In the genomic region with DNA sequence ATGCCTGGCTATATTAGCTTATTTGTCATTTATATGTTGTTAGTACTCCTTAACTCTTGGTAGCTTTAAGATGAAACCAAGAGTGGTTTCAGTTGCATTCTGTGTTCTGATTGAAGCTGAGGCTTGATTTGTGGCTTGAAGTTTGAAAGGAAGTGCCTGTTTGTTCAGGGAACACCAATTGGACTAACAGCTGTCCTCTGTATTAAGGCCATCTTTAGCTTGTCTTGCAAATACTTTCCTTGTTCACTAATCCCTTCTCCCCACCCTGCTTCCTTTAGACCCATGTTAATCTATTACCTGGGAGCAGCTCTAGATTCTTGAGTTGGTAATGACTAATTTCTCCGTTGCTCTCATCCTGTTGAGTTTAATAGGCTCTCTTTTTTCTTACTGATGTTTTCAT, we compare ENCODE assay signal across 10 cellular contexts. TPM values are rescaled to one million over a fixed set of nuclear protein-coding genes. Genes with fewer than 3 reads are reported as not detected.
DNase-seq lines count a peak whose midpoint lies in the region; ATAC-seq and TF ChIP-seq lines count a peak whose summit lies in the region.
"Had no signal": no experiment of that assay in that cellular context is flagged by ENCODE, and none has a peak within 500 bp of the region (broad histone marks: within the 10 kb centered on the region; RNA-seq: fewer than 3 reads in every experiment).

No MANE protein-coding gene starts in this region.

- TF ChIP-seq CTCF in PC-3 (conservative IDR thresholded peaks at IDR 0.05; ENCODE audit: low read depth, low read length): no peak
- TF ChIP-seq CTCF in epithelial cell of proximal tubule (conservative IDR thresholded peaks at IDR 0.05; ENCODE audit: low read depth, low read length): no peak
- no peak for TF ChIP-seq CTCF in gastroesophageal sphincter (IDR thresholded peaks at IDR 0.05)
- no peak for TF ChIP-seq CTCF in brain microvascular endothelial cell (IDR thresholded peaks at IDR 0.05; ENCODE audit: low read depth, low read length, missing control alignments)

- BruUV-seq in PC-3 (replicated peaks; lab: Mats Ljungman, UMichigan): no TSS peak

- peaks cover 7% of the 10 kb centered on the region; the same call in 1 of the 2 replicates for H3K36me3 ChIP-seq in PC-3 (ENCODE audit: low read depth, low read length)
- no peaks in the 10 kb centered on the region for H3K36me3 ChIP-seq in gastroesophageal sphincter
- H3K36me3 ChIP-seq in brain microvascular endothelial cell (replicated peaks): no peaks in the 10 kb centered on the region

- peak overlapping the region; percentile 79 for H3K9ac ChIP-seq in PC-3 (ENCODE audit: low read length)

- H3K27me3 ChIP-seq in PC-3 (ENCODE audit: low read length) (no peaks in the 10 kb centered on the region), gastroesophageal sphincter (peaks cover 7% of the 10 kb centered on the region), brain microvascular endothelial cell (replicated peaks) (no peaks in the 10 kb centered on the region)

- peak; percentile 69 for ATAC-seq in GM18498 (IDR thresholded peaks at IDR 0.05; ENCODE audit: unreplicated experiment)
- ATAC-seq in PC-3: no peak
- ATAC-seq in gastroesophageal sphincter: no peak
- no peak for ATAC-seq in HG03175 (IDR thresholded peaks at IDR 0.05; ENCODE audit: unreplicated experiment)

- H3K79me2 ChIP-seq in PC-3 (ENCODE audit: low read length): peaks cover 86% of the 10 kb centered on the region

- H3F3A ChIP-seq in PC-3 (ENCODE audit: low read length, unreplicated experiment): peaks cover 37% of the 10 kb centered on the region

- DNase-seq in A172 (ENCODE audit: low spot score): peak; percentile 38
- DNase-seq in PC-3: peak; percentile 55
- peak; percentile 74 for DNase-seq in epithelial cell of proximal tubule (ENCODE audit: low read depth)
- no peak for DNase-seq in hepatic stellate cell (ENCODE audit: low spot score)
- no peak for DNase-seq in brain microvascular endothelial cell
- DNase-seq: activated T-cell treated with anti-CD3 and anti-CD28 coated beads for 4 hours, NCI-H2227 treated with DMSO at 0.1 percent for 48 hours had no signal

- whole genome bisulfite sequencing in gastroesophageal sphincter (ENCODE audit: low coverage in 1 of 2), 2 donors: 60 to 80% methylated on average over 1 of the region's 1 CpG

- TF ChIP-seq EP300 in gastroesophageal sphincter (IDR thresholded peaks at IDR 0.05): no peak

- no peaks in the 10 kb centered on the region for H3K9me2 ChIP-seq in PC-3 (replicated peaks; ENCODE audit: low read length)

- H4K20me1 ChIP-seq in PC-3 (ENCODE audit: low read length): no peaks in the 10 kb centered on the region

- H3K27ac ChIP-seq in PC-3 (ENCODE audit: low read length) (peak overlapping the region; percentile 97), gastroesophageal sphincter (no peak overlapping the region), brain microvascular endothelial cell (no peak overlapping the region)

- H3K4me3 ChIP-seq in PC-3 (ENCODE audit: low read length): peak overlapping the region; percentile 4; the same call in 1 of the 2 replicates
- no peak overlapping the region for H3K4me3 ChIP-seq in epithelial cell of proximal tubule (ENCODE audit: low read depth, low read length)
- H3K4me3 ChIP-seq in gastroesophageal sphincter: no peak overlapping the region
- H3K4me3 ChIP-seq in brain microvascular endothelial cell (ENCODE audit: low read depth, low read length): no peak overlapping the region

- intact Hi-C loops in PC-3 (cut with micrococcal nuclease): loop anchor here (5.0 kb wide), 2 partner anchors 93 to 188 kb away; no protein-coding TSS in a partner anchor

- H3K4me1 ChIP-seq in PC-3 (ENCODE audit: insufficient read depth, low read length): peaks cover 79% of the 10 kb centered on the region
- H3K4me1 ChIP-seq in gastroesophageal sphincter: peaks cover 0 to 14% (median 0%) of the 10 kb centered on the region in 3 donors

- H3K9me3 ChIP-seq in PC-3 (ENCODE audit: low read length): no peaks in the 10 kb centered on the region
- H3K9me3 ChIP-seq in gastroesophageal sphincter: no peaks in the 10 kb centered on the region

- TF ChIP-seq POLR2A in gastroesophageal sphincter (IDR thresholded peaks at IDR 0.05): no peak

- in situ Hi-C loops in brain microvascular endothelial cell (cut with HindIII; ENCODE audit: low pct_ligation_motif_present, low sequenced_read_pairs): loop anchor here (25.0 kb wide), 1 partner anchor 253 kb away; no protein-coding TSS in a partner anchor

- CTCF ChIA-PET in PC-3 (lab: Charles Lee): interaction anchor here (0.6 to 3.0 kb wide), 4 partner anchors 18 to 268 kb away, joined by 3 to 17 read pairs (median 4); no protein-coding TSS in a partner anchor

- no peak overlapping the region for H2AFZ ChIP-seq in PC-3 (ENCODE audit: low read length)

- peak overlapping the region; percentile 61 for H3K4me2 ChIP-seq in PC-3 (ENCODE audit: low read length)

- POLR2A ChIA-PET in PC-3 (lab: Charles Lee; ENCODE audit: unreplicated experiment): interaction anchor here (1.0 to 1.3 kb wide), 2 partner anchors 11 to 23 kb away, joined by 3 to 4 read pairs; no protein-coding TSS in a partner anchor

RNA-seq across cellular contexts. Expression of a gene that starts 13.4 kb away (rescaled TPM):
- 121 and 167 TPM in 2 replicates for total RNA-seq in A172 (2014; rRNA removed; shearing (Covaris generic))
- total RNA-seq in PC-3 (2014; rRNA removed) (181 and 204 TPM in 2 replicates), epithelial cell of proximal tubule (87.0 and 100 TPM in 2 replicates), gastroesophageal sphincter (10 to 100 TPM; 32.5 to 62.2 (median 48.7) TPM)

Comparison
In these comparisons a context has a peak if more than half of its experiments do, and no peak if none do; other contexts are left out.
1. DNase-seq: peak in A172 (single experiment), PC-3 (single experiment) and epithelial cell of proximal tubule (single experiment); none in hepatic stellate cell (single experiment) and brain microvascular endothelial cell (single experiment).